In genomic region chr14:52693004-52693403, GRCh38 we compare ENCODE assay signal across 12 cellular contexts. TPM values are rescaled to one million over a fixed set of nuclear protein-coding genes. Genes with fewer than 3 reads are reported as not detected.
DNase-seq lines count a peak whose midpoint lies in the region; ATAC-seq and TF ChIP-seq lines count a peak whose summit lies in the region.
"Had no signal": no experiment of that assay in that cellular context is flagged by ENCODE, and none has a peak within 500 bp of the region (broad histone marks: within the 10 kb centered on the region; RNA-seq: fewer than 3 reads in every experiment).

No MANE protein-coding gene starts in this region.

- no peaks in the 10 kb centered on the region for H3K9me3 ChIP-seq in CD4-positive, CD25-positive, alpha-beta regulatory T cell (ENCODE audit: control insufficient read depth in 2 of 2, low read length in 2 of 2)
- H3K9me3 ChIP-seq in SU-DHL-6 (ENCODE audit: insufficient read depth, low read length) (no peaks in the 10 kb centered on the region), body of pancreas (no peaks in the 10 kb centered on the region)
- H3K9me3 ChIP-seq: heart left ventricle had no signal

- H3K4me3 ChIP-seq in ACC112 (ENCODE audit: low read depth, low read length) (peak overlapping the region; percentile 95; the same call in 1 of the 2 replicates), SU-DHL-6 (ENCODE audit: insufficient read depth, low read length, poor library complexity, severe bottlenecking) (no peak overlapping the region), body of pancreas (no peak overlapping the region)
- peak overlapping the region; percentile 80 for H3K4me3 ChIP-seq in CD4-positive, CD25-positive, alpha-beta regulatory T cell (ENCODE audit: low read depth, low read length)

- peaks cover 8% of the 10 kb centered on the region; the same call in 1 of the 2 replicates for H3F3A ChIP-seq in SU-DHL-6 (ENCODE audit: insufficient read depth)

- H3K27ac ChIP-seq in ACC112 (ENCODE audit: low read depth, low read length) = no peak overlapping the region
- no peak overlapping the region for H3K27ac ChIP-seq in CD4-positive, CD25-positive, alpha-beta regulatory T cell (ENCODE audit: insufficient read depth, low read length, poor library complexity, severe bottlenecking)
- no peak overlapping the region for H3K27ac ChIP-seq in SU-DHL-6 (ENCODE audit: low read depth, low read length)
- peak overlapping the region in 1 of 4 donors; percentile 97 for H3K27ac ChIP-seq in body of pancreas
- H3K27ac ChIP-seq: heart left ventricle had no signal

- no peaks in the 10 kb centered on the region for H3K36me3 ChIP-seq in ACC112 (ENCODE audit: insufficient read depth, low read length)
- no peaks in the 10 kb centered on the region for H3K36me3 ChIP-seq in CD4-positive, CD25-positive, alpha-beta regulatory T cell (ENCODE audit: control insufficient read depth, insufficient read depth, low read length)
- H3K36me3 ChIP-seq in SU-DHL-6 (ENCODE audit: low read length) = no peaks in the 10 kb centered on the region; the same call in 1 of the 2 replicates
- H3K36me3 ChIP-seq in body of pancreas (replicated peaks in 1 of 2; ENCODE audit: insufficient read depth in 1 of 2, low read depth in 2 of 2) = no peaks in the 10 kb centered on the region
- H3K36me3 ChIP-seq: heart left ventricle had no signal

- H3K27me3 Mint-ChIP-seq in CD4-positive, CD25-positive, alpha-beta regulatory T cell = peaks cover 5% of the 10 kb centered on the region

- H3K9me2 ChIP-seq in SU-DHL-6 (replicated peaks; ENCODE audit: insufficient read depth, low read length) = no peaks in the 10 kb centered on the region

- peaks cover 0 to 2% (median 0%) of the 10 kb centered on the region in 7 donors for H3K9me3 Mint-ChIP-seq in CD4-positive, CD25-positive, alpha-beta regulatory T cell
- H3K9me3 Mint-ChIP-seq: WTC11 had no signal

- H2AFZ ChIP-seq in ACC112 (ENCODE audit: low read length, unreplicated experiment) = no peak overlapping the region
- no peak overlapping the region for H2AFZ ChIP-seq in SU-DHL-6 (ENCODE audit: low read depth, low read length, severe bottlenecking)

- no peaks in the 10 kb centered on the region for H3K36me3 Mint-ChIP-seq in CD4-positive, CD25-positive, alpha-beta regulatory T cell
- H3K36me3 Mint-ChIP-seq: WTC11 had no signal

- H3K4me3 Mint-ChIP-seq in CD4-positive, CD25-positive, alpha-beta regulatory T cell = peak overlapping the region; percentile 67 to 90 (median 82)

- H3K27me3 ChIP-seq in ACC112 (ENCODE audit: insufficient read depth, low read length) = no peaks in the 10 kb centered on the region
- H3K27me3 ChIP-seq in CD4-positive, CD25-positive, alpha-beta regulatory T cell (ENCODE audit: control insufficient read depth, insufficient read depth, low read length) = no peaks in the 10 kb centered on the region
- H3K27me3 ChIP-seq in SU-DHL-6 (ENCODE audit: low read length) = no peaks in the 10 kb centered on the region
- H3K27me3 ChIP-seq in body of pancreas = no peaks in the 10 kb centered on the region
- H3K27me3 ChIP-seq: heart left ventricle had no signal

- H3K4me2 ChIP-seq in SU-DHL-6 (ENCODE audit: low read depth, low read length, poor library complexity, severe bottlenecking) = peak overlapping the region; percentile 21

- peaks cover 27 to 65% (median 52%) of the 10 kb centered on the region in 4 donors for H3K4me1 Mint-ChIP-seq in CD4-positive, CD25-positive, alpha-beta regulatory T cell

- no peak for TF ChIP-seq POLR2A in erythroblast (IDR thresholded peaks at IDR 0.05; ENCODE audit: low read length)
- no peak for TF ChIP-seq POLR2A in body of pancreas (IDR thresholded peaks at IDR 0.05)

- WGBS in body of pancreas, 2 donors = 55 to 59% methylated on average over 2 of the region's 2 CpGs

- H3K79me2 ChIP-seq in ACC112 (ENCODE audit: control insufficient read depth, insufficient read depth, low read length, unreplicated experiment) (peaks cover 73% of the 10 kb centered on the region), SU-DHL-6 (ENCODE audit: insufficient read depth, low read length) (peaks cover 72% of the 10 kb centered on the region)

- peak overlapping the region; percentile 5 to 72 (median 59) for H3K27ac Mint-ChIP-seq in CD4-positive, CD25-positive, alpha-beta regulatory T cell
- H3K27ac Mint-ChIP-seq: WTC11 had no signal

- intact Hi-C loops in body of pancreas (cut with DNase I) = no loop called here

- TF ChIP-seq CTCF in SU-DHL-6 (IDR thresholded peaks at IDR 0.05; ENCODE audit: insufficient read depth, low read length, poor library complexity, severe bottlenecking) = no peak
- TF ChIP-seq CTCF in body of pancreas (IDR thresholded peaks at IDR 0.05) = no peak

- ATAC-seq in CD4-positive, CD25-positive, alpha-beta regulatory T cell (ENCODE audit: low read depth in 2 of 2) = no peak
- ATAC-seq in HG02763 (IDR thresholded peaks at IDR 0.05; ENCODE audit: unreplicated experiment) = no peak
- no peak for ATAC-seq in body of pancreas
- no peak for ATAC-seq in GM18520 (IDR thresholded peaks at IDR 0.05; ENCODE audit: unreplicated experiment)
- ATAC-seq: heart left ventricle, WTC11 had no signal

- H3K9ac ChIP-seq in SU-DHL-6 (ENCODE audit: low read length) = no peak overlapping the region

- H4K20me1 ChIP-seq in SU-DHL-6 (ENCODE audit: low read depth, low read length) = peaks cover 19% of the 10 kb centered on the region

- H3K4me1 ChIP-seq in ACC112 (ENCODE audit: control insufficient read depth, insufficient read depth, low read length, unreplicated experiment) = peaks cover 27% of the 10 kb centered on the region
- peaks cover 45% of the 10 kb centered on the region for H3K4me1 ChIP-seq in CD4-positive, CD25-positive, alpha-beta regulatory T cell (ENCODE audit: control insufficient read depth, insufficient read depth, low read length, poor library complexity, severe bottlenecking)
- peaks cover 58% of the 10 kb centered on the region for H3K4me1 ChIP-seq in body of pancreas

- DNase-seq in CD4-positive, CD25-positive, alpha-beta regulatory T cell = no peak
- DNase-seq in erythroblast (lab: John Stamatoyannopoulos, UW) (peak; percentile 6 to 34), body of pancreas (no peak), HuH-7 (ENCODE audit: low spot score) (no peak)
- DNase-seq: cerebellar nuclear complex; heart left ventricle; stimulated activated CD4-positive, alpha-beta T cell treated with anti-CD3 and anti-CD28 coated beads, Interleukin-4, amount 100 ng/mL, for 1 hour had no signal

RNA-seq across cellular contexts. Expression of gene ERO1A, which starts 2.4 kb away (rescaled TPM):
- 72.9 TPM for total RNA-seq in CD4-positive, CD25-positive, alpha-beta regulatory T cell
- 10 to 100 TPM; 48.3 to 71.5 (median 63.4) TPM for polyA plus RNA-seq in CD4-positive, CD25-positive, alpha-beta regulatory T cell
- total RNA-seq in body of pancreas = 10 to 100 TPM; 30.9 to 42.5 TPM

RNA-seq across cellular contexts. Expression of gene PSMC6, which starts 14.0 kb away (rescaled TPM):
- total RNA-seq in CD4-positive, CD25-positive, alpha-beta regulatory T cell = 110 TPM
- polyA plus RNA-seq in CD4-positive, CD25-positive, alpha-beta regulatory T cell = 10 to 100 TPM; 69.7 to 83.0 (median 75.7) TPM
- total RNA-seq in body of pancreas = 10 to 100 TPM; 37.2 to 66.7 TPM

RNA-seq across cellular contexts. Expression of gene STYX, which starts 37.0 kb away (rescaled TPM):
- 34.0 TPM for total RNA-seq in CD4-positive, CD25-positive, alpha-beta regulatory T cell
- polyA plus RNA-seq in CD4-positive, CD25-positive, alpha-beta regulatory T cell = 10 to 100 TPM; 33.0 to 45.2 (median 38.0) TPM
- 10 to 100 TPM in 1 of 2 donors, 1 to 10 TPM in 1; 5.6 to 11.4 TPM for total RNA-seq in body of pancreas

Comparison
In these comparisons a context has a peak if more than half of its experiments do, and no peak if none do; other contexts are left out.
1. H3K4me3 ChIP-seq: peak in ACC112 (single experiment) and CD4-positive, CD25-positive, alpha-beta regulatory T cell (single experiment); none in SU-DHL-6 (single experiment) and body of pancreas (0 of 2).
2. DNase-seq: peak in erythroblast (2 of 2); none in CD4-positive, CD25-positive, alpha-beta regulatory T cell (0 of 3), body of pancreas (0 of 4) and HuH-7 (single experiment).